Comparison of ENCODE assay signal across 2 cellular contexts in the genomic region with DNA sequence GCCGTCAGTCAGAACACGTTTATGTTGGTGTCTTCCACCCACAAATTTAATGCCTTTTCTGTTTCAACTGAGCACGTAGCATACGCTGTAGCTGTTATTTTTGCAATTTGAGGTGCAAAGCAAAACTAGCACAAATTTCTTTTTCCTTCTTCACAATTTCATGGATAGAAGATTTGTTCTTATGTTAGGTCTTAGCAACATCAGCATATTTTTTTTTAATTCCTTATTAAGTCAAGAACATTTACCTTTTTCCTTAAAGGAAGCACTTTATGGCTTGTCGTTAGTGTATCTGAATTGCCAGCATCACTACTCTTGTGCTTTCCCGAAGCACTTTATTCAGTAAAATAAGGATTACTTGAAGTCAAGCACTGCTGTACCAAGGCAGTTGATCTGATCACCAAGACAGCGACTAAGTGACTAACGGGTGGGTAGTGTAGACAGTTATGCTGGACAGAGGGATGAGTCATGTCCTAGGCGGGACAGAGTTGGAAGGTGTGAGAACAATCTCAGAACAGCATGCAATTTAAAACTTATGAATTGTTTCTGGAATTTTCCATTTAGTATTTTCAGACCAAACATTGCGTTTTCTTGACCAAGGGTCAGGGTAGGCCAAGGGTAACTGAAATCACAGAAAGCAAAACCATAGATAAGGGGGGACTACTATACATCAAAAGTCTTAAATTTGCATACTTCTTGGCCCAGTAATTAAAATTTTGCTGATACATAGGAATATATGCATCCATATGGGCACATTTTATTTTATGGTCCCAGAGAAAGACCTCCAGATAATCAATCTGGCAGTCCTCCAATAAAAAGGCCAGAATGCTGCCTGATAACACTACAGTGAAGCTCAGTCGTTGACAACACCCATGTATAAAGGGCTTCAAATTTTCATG.
TF ChIP-seq lines count a peak whose summit lies in the region.

No MANE protein-coding gene starts in this region.

TF ChIP-seq in K562, 482 proteins besides CTCF, POLR2A, EP300 and RAD21 (continues in another document):
- no peak for TF ChIP-seq ZNF699 (CRISPR knock-in tag; IDR thresholded peaks at IDR 0.05; ENCODE audit: insufficient replicate concordance)
- no peak for TF ChIP-seq MYBL2 (IDR thresholded peaks at IDR 0.05; ENCODE audit: low read depth)
- no peak for TF ChIP-seq MYBL2 (CRISPR knock-in tag; IDR thresholded peaks at IDR 0.05; ENCODE audit: borderline replicate concordance)
- peak; percentile 7 for TF ChIP-seq FOS (IDR thresholded peaks at IDR 0.05; ENCODE audit: extremely low read depth, insufficient read length)
- TF ChIP-seq RCOR1 (IDR thresholded peaks at IDR 0.05; ENCODE audit: borderline replicate concordance in 1 of 2, low read depth in 2 of 2, low read length in 2 of 2) = peak in 1 of 2 experiments; percentile 7; a peak in 1 of 4 replicates
- no peak for TF ChIP-seq ZNF766 (CRISPR knock-in tag; conservative IDR thresholded peaks at IDR 0.05)
- peak; percentile 49; the same call in 1 of the 2 replicates for TF ChIP-seq L3MBTL2 (IDR thresholded peaks at IDR 0.05)
- peak; percentile 64 for TF ChIP-seq ZNF316 (IDR thresholded peaks at IDR 0.05)
- 0 out of 2 replicates have a peak, but pooled peaks have one; percentile 6 for TF ChIP-seq NFIC (IDR thresholded peaks at IDR 0.05)
- no peak for TF ChIP-seq SP2 (IDR thresholded peaks at IDR 0.05; ENCODE audit: extremely low read depth, low read depth, low read length, poor library complexity, severe bottlenecking)
- TF ChIP-seq, protein P1, sequence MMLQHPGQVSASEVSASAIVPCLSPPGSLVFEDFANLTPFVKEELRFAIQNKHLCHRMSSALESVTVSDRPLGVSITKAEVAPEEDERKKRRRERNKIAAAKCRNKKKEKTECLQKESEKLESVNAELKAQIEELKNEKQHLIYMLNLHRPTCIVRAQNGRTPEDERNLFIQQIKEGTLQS (IDR thresholded peaks at IDR 0.05) = peak; percentile 84
- TF ChIP-seq, protein P1 (CRISPR knock-in tag; conservative IDR thresholded peaks at IDR 0.05) = no peak
- no peak for TF ChIP-seq NFIX (CRISPR knock-in tag; IDR thresholded peaks at IDR 0.05; ENCODE audit: low read depth)
- peak; percentile 74 for TF ChIP-seq JUN (IDR thresholded peaks at IDR 0.05; ENCODE audit: borderline replicate concordance, low read depth, low read length)
- no peak for TF ChIP-seq JUN (CRISPR knock-in tag; IDR thresholded peaks at IDR 0.05; ENCODE audit: borderline replicate concordance)
- no peak for TF ChIP-seq CBX1 (IDR thresholded peaks at IDR 0.05; ENCODE audit: low read depth)
- TF ChIP-seq, protein P2, sequence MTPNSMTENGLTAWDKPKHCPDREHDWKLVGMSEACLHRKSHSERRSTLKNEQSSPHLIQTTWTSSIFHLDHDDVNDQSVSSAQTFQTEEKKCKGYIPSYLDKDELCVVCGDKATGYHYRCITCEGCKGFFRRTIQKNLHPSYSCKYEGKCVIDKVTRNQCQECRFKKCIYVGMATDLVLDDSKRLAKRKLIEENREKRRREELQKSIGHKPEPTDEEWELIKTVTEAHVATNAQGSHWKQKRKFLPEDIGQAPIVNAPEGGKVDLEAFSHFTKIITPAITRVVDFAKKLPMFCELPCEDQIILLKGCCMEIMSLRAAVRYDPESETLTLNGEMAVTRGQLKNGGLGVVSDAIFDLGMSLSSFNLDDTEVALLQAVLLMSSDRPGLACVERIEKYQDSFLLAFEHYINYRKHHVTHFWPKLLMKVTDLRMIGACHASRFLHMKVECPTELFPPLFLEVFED (CRISPR knock-in tag; conservative IDR thresholded peaks at IDR 0.05) = no peak
- TF ChIP-seq, protein P3, sequence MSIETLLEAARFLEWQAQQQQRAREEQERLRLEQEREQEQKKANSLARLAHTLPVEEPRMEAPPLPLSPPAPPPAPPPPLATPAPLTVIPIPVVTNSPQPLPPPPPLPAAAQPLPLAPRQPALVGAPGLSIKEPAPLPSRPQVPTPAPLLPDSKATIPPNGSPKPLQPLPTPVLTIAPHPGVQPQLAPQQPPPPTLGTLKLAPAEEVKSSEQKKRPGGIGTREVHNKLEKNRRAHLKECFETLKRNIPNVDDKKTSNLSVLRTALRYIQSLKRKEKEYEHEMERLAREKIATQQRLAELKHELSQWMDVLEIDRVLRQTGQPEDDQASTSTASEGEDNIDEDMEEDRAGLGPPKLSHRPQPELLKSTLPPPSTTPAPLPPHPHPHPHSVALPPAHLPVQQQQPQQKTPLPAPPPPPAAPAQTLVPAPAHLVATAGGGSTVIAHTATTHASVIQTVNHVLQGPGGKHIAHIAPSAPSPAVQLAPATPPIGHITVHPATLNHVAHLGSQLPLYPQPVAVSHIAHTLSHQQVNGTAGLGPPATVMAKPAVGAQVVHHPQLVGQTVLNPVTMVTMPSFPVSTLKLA (conservative IDR thresholded peaks at IDR 0.05) = peak in 1 of 2 experiments; percentile 9; a peak in 1 of 4 replicates
- peak; percentile 8 to 14; a peak in 2 of 4 replicates for TF ChIP-seq KDM1A (IDR thresholded peaks at IDR 0.05)
- TF ChIP-seq, protein P4, sequence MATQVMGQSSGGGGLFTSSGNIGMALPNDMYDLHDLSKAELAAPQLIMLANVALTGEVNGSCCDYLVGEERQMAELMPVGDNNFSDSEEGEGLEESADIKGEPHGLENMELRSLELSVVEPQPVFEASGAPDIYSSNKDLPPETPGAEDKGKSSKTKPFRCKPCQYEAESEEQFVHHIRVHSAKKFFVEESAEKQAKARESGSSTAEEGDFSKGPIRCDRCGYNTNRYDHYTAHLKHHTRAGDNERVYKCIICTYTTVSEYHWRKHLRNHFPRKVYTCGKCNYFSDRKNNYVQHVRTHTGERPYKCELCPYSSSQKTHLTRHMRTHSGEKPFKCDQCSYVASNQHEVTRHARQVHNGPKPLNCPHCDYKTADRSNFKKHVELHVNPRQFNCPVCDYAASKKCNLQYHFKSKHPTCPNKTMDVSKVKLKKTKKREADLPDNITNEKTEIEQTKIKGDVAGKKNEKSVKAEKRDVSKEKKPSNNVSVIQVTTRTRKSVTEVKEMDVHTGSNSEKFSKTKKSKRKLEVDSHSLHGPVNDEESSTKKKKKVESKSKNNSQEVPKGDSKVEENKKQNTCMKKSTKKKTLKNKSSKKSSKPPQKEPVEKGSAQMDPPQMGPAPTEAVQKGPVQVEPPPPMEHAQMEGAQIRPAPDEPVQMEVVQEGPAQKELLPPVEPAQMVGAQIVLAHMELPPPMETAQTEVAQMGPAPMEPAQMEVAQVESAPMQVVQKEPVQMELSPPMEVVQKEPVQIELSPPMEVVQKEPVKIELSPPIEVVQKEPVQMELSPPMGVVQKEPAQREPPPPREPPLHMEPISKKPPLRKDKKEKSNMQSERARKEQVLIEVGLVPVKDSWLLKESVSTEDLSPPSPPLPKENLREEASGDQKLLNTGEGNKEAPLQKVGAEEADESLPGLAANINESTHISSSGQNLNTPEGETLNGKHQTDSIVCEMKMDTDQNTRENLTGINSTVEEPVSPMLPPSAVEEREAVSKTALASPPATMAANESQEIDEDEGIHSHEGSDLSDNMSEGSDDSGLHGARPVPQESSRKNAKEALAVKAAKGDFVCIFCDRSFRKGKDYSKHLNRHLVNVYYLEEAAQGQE (CRISPR knock-in tag; IDR thresholded peaks at IDR 0.05; ENCODE audit: low read depth) = no peak
- TF ChIP-seq ZNF644 (tag; IDR thresholded peaks at IDR 0.05; ENCODE audit: low read depth) = no peak
- peak; percentile 92 for TF ChIP-seq FOSL1 (tag; conservative IDR thresholded peaks at IDR 0.05)
- peak; percentile 67; the same call in 1 of the 2 replicates for TF ChIP-seq EHMT2 (IDR thresholded peaks at IDR 0.05)
- TF ChIP-seq MIER1 (IDR thresholded peaks at IDR 0.05; ENCODE audit: low read depth) = no peak
- no peak for TF ChIP-seq RBM25 (IDR thresholded peaks at IDR 0.05; ENCODE audit: low read depth, low read length, severe bottlenecking)

TF ChIP-seq in HepG2, 621 proteins besides CTCF, POLR2A, EP300 and RAD21 (continues in another document):
- TF ChIP-seq, protein P5, sequence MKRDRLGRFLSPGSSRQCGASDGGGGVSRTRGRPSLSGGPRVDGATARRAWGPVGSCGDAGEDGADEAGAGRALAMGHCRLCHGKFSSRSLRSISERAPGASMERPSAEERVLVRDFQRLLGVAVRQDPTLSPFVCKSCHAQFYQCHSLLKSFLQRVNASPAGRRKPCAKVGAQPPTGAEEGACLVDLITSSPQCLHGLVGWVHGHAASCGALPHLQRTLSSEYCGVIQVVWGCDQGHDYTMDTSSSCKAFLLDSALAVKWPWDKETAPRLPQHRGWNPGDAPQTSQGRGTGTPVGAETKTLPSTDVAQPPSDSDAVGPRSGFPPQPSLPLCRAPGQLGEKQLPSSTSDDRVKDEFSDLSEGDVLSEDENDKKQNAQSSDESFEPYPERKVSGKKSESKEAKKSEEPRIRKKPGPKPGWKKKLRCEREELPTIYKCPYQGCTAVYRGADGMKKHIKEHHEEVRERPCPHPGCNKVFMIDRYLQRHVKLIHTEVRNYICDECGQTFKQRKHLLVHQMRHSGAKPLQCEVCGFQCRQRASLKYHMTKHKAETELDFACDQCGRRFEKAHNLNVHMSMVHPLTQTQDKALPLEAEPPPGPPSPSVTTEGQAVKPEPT (CRISPR knock-in tag; IDR thresholded peaks at IDR 0.05; ENCODE audit: low read depth) = no peak
- TF ChIP-seq ZNF83 (CRISPR knock-in tag; IDR thresholded peaks at IDR 0.05; ENCODE audit: borderline replicate concordance) (no peak), PRMT3 (CRISPR knock-in tag; IDR thresholded peaks at IDR 0.05; ENCODE audit: borderline replicate concordance, low read depth) (no peak), U2AF2 (IDR thresholded peaks at IDR 0.05; ENCODE audit: low read depth, low read length) (no peak), MAFF (IDR thresholded peaks at IDR 0.05; ENCODE audit: low read depth, low read length) (0 out of 2 replicates have a peak, but pooled peaks have one; percentile 27), NR1H2 (CRISPR knock-in tag; IDR thresholded peaks at IDR 0.05; ENCODE audit: borderline replicate concordance, low read depth) (no peak), MAFK (conservative IDR thresholded peaks at IDR 0.05 in 1 of 2, IDR thresholded peaks at IDR 0.05 in 1 of 2; ENCODE audit: low read length in 2 of 2) (peak; percentile 38 to 68), ZNF614 (CRISPR knock-in tag; IDR thresholded peaks at IDR 0.05; ENCODE audit: borderline replicate concordance) (no peak), ZNF326 (CRISPR knock-in tag; IDR thresholded peaks at IDR 0.05; ENCODE audit: borderline replicate concordance) (no peak), HDAC6 (IDR thresholded peaks at IDR 0.05; ENCODE audit: low read depth, low read length) (no peak), FOSL2 (CRISPR knock-in tag; IDR thresholded peaks at IDR 0.05) (peak; percentile 53), MEF2D (CRISPR knock-in tag; IDR thresholded peaks at IDR 0.05) (no peak)
- TF ChIP-seq, protein P6, sequence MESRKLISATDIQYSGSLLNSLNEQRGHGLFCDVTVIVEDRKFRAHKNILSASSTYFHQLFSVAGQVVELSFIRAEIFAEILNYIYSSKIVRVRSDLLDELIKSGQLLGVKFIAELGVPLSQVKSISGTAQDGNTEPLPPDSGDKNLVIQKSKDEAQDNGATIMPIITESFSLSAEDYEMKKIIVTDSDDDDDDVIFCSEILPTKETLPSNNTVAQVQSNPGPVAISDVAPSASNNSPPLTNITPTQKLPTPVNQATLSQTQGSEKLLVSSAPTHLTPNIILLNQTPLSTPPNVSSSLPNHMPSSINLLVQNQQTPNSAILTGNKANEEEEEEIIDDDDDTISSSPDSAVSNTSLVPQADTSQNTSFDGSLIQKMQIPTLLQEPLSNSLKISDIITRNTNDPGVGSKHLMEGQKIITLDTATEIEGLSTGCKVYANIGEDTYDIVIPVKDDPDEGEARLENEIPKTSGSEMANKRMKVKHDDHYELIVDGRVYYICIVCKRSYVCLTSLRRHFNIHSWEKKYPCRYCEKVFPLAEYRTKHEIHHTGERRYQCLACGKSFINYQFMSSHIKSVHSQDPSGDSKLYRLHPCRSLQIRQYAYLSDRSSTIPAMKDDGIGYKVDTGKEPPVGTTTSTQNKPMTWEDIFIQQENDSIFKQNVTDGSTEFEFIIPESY (CRISPR knock-in tag; IDR thresholded peaks at IDR 0.05) = peak; percentile 44; the same call in 1 of the 2 replicates
- TF ChIP-seq, protein P7, sequence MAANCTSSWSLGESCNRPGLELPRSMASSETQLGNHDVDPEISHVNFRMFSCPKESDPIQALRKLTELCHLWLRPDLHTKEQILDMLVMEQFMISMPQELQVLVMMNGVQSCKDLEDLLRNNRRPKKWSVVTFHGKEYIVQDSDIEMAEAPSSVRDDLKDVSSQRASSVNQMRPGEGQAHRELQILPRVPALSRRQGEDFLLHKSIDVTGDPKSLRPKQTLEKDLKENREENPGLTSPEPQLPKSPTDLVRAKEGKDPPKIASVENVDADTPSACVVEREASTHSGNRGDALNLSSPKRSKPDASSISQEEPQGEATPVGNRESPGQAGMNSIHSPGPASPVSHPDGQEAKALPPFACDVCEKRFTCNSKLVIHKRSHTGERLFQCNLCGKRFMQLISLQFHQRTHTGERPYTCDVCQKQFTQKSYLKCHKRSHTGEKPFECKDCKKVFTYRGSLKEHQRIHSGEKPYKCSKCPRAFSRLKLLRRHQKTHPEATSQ (CRISPR knock-in tag; IDR thresholded peaks at IDR 0.05; ENCODE audit: borderline replicate concordance) = no peak
- TF ChIP-seq, protein P8, sequence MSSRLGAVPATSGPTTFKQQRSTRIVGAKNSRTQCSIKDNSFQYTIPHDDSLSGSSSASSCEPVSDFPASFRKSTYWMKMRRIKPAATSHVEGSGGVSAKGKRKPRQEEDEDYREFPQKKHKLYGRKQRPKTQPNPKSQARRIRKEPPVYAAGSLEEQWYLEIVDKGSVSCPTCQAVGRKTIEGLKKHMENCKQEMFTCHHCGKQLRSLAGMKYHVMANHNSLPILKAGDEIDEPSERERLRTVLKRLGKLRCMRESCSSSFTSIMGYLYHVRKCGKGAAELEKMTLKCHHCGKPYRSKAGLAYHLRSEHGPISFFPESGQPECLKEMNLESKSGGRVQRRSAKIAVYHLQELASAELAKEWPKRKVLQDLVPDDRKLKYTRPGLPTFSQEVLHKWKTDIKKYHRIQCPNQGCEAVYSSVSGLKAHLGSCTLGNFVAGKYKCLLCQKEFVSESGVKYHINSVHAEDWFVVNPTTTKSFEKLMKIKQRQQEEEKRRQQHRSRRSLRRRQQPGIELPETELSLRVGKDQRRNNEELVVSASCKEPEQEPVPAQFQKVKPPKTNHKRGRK (CRISPR knock-in tag; IDR thresholded peaks at IDR 0.05) = no peak
- TF ChIP-seq, protein P9, sequence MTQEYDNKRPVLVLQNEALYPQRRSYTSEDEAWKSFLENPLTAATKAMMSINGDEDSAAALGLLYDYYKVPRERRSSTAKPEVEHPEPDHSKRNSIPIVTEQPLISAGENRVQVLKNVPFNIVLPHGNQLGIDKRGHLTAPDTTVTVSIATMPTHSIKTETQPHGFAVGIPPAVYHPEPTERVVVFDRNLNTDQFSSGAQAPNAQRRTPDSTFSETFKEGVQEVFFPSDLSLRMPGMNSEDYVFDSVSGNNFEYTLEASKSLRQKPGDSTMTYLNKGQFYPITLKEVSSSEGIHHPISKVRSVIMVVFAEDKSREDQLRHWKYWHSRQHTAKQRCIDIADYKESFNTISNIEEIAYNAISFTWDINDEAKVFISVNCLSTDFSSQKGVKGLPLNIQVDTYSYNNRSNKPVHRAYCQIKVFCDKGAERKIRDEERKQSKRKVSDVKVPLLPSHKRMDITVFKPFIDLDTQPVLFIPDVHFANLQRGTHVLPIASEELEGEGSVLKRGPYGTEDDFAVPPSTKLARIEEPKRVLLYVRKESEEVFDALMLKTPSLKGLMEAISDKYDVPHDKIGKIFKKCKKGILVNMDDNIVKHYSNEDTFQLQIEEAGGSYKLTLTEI (CRISPR knock-in tag; conservative IDR thresholded peaks at IDR 0.05) = no peak
